Comparison of ENCODE assay signal across 29 cellular contexts in the genomic region with DNA sequence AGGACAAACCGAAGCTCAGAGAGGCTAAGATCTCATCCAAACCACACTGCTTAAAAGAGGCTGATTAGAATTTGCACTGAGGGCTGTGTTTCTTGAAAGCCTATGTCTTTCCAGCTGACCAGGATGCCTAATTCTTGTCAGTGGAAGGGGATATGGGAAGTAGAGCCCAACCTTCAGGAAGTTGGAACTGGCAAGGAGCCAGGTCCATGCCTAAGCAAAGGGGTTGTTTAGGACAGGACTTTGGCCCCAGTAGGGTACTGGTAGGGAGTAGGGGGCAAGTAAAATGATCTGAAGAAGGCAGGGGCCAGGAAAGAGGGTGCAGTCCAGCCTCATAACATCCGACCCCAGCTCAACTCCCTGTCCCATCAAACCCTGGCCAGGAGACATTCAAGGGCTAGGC.
DNase-seq lines count a peak whose midpoint lies in the region; ATAC-seq, FAIRE-seq and TF ChIP-seq lines count a peak whose summit lies in the region.
"Had no signal": no experiment of that assay in that cellular context is flagged by ENCODE, and none has a peak within 500 bp of the region (broad histone marks: within the 10 kb centered on the region; RNA-seq: fewer than 3 reads in every experiment).

No MANE protein-coding gene starts in this region.

- no peaks in the 10 kb centered on the region for H3K27me3 ChIP-seq in K562 (ENCODE audit: control insufficient read depth in 2 of 2, insufficient read depth in 2 of 2, low read length in 2 of 2)
- H3K27me3 ChIP-seq: BE2C, BLaER1 had no signal

- no peak for FAIRE-seq in K562 (lab: Jason Lieb, UNC)
- FAIRE-seq: A204.1, GM12878, GM12892, GM18507 had no signal

- H3K9me1 ChIP-seq in K562 (ENCODE audit: control insufficient read depth, insufficient read depth, low read length) = no peaks in the 10 kb centered on the region

- H3K4me1 ChIP-seq in K562 (replicated peaks in 1 of 2; ENCODE audit: control insufficient read depth in 2 of 2, insufficient read depth in 2 of 2, low read length in 2 of 2) = no peaks in the 10 kb centered on the region
- H3K4me1 ChIP-seq: BE2C, BLaER1 had no signal

- no peak overlapping the region for H3K9ac ChIP-seq in K562 (ENCODE audit: insufficient read depth in 1 of 2, low read depth in 2 of 2, low read length in 2 of 2)
- H3K9ac ChIP-seq: BLaER1 had no signal

- CTCF ChIA-PET in K562 (lab: Yijun Ruan, JAX; ENCODE audit: low intra/inter-chr PET ratio) = no interaction called here

- H3K79me2 ChIP-seq in K562 (ENCODE audit: control insufficient read depth, insufficient read depth, low read length) = no peaks in the 10 kb centered on the region

- TF ChIP-seq RAD21 in K562 (CRISPR knock-in tag; conservative IDR thresholded peaks at IDR 0.05 in 1 of 2, IDR thresholded peaks at IDR 0.05 in 1 of 2) = no peak

- WGBS in K562 (ENCODE audit: insufficient coverage, low coverage, missing lambda C conversion rate) = 0% methylated on average over 2 of the region's 2 CpGs

- DNase-seq in K562 (ENCODE audit: extremely low read depth in 1 of 4, low spot score in 3 of 4) = no peak
- DNase-seq in osteocyte (ENCODE audit: extremely low spot score, unreplicated experiment) = peak; percentile 68
- DNase-seq in type B pancreatic cell (ENCODE audit: extremely low spot score, unreplicated experiment) = no peak
- DNase-seq in NOMO-1 treated with dmso at 0.1 percent for 144 hours (lab: John Stamatoyannopoulos, UW; ENCODE audit: unreplicated experiment) = no peak
- DNase-seq in stimulated activated CD4-positive, alpha-beta T cell treated with anti-CD3 and anti-CD28 coated beads, Interleukin-4, amount 100 ng/mL, for 4 hours = no peak
- DNase-seq: 8988T; ACHN; BE2C; C1 segment of cervical spinal cord; CD4-positive, alpha-beta memory T cell; CD4-positive, CD25-positive, alpha-beta regulatory T cell; CD8-positive, alpha-beta memory T cell; COR-L47; DMS 273 treated with DMSO at 0.1 percent for 48 hours; DMS153; DMS53; DMS79; DND-41; EL; GDM1 had no signal

- H3K27me3 Mint-ChIP-seq in nephron (ENCODE audit: low read depth) = no peaks in the 10 kb centered on the region
- H3K27me3 Mint-ChIP-seq in osteocyte (ENCODE audit: unreplicated experiment) = no peaks in the 10 kb centered on the region
- peaks cover 4% of the 10 kb centered on the region for H3K27me3 Mint-ChIP-seq in type B pancreatic cell

- H3K36me3 ChIP-seq in K562 (ENCODE audit: control insufficient read depth, insufficient read depth, low read length) = no peaks in the 10 kb centered on the region
- H3K36me3 ChIP-seq: BE2C, BLaER1 had no signal

- intact Hi-C loops in K562 (cut with micrococcal nuclease) = no loop called here

- TF ChIP-seq POLR2A in K562 (conservative IDR thresholded peaks at IDR 0.05) = no peak

- no peak overlapping the region for H3K4me2 ChIP-seq in K562 (ENCODE audit: insufficient read depth, low read length)
- H3K4me2 ChIP-seq: BLaER1 had no signal

- H3K27ac ChIP-seq in K562 (ENCODE audit: extremely low read depth, low read depth, low read length) = no peak overlapping the region
- H3K27ac ChIP-seq: BLaER1 had no signal

- H3K4me3 ChIP-seq in K562 = no peak overlapping the region
- H3K4me3 ChIP-seq: BLaER1, GM12878 had no signal

- H3K9me3 Mint-ChIP-seq in nephron (peaks cover 4% of the 10 kb centered on the region), osteocyte (ENCODE audit: unreplicated experiment) (no peaks in the 10 kb centered on the region), type B pancreatic cell (peaks cover 7% of the 10 kb centered on the region)
- H3K9me3 Mint-ChIP-seq: CD8-positive, alpha-beta memory T cell had no signal

- H3K4me3 Mint-ChIP-seq in nephron = no peak overlapping the region
- no peak overlapping the region for H3K4me3 Mint-ChIP-seq in osteocyte (ENCODE audit: unreplicated experiment)
- no peak overlapping the region for H3K4me3 Mint-ChIP-seq in type B pancreatic cell
- H3K4me3 Mint-ChIP-seq: CD14-positive monocyte; CD4-positive, alpha-beta memory T cell; CD4-positive, CD25-positive, alpha-beta regulatory T cell; CD8-positive, alpha-beta memory T cell had no signal

- peaks cover 20% of the 10 kb centered on the region for H3K4me1 Mint-ChIP-seq in nephron
- peaks cover 7% of the 10 kb centered on the region for H3K4me1 Mint-ChIP-seq in osteocyte (ENCODE audit: unreplicated experiment)
- peaks cover 18% of the 10 kb centered on the region for H3K4me1 Mint-ChIP-seq in type B pancreatic cell (ENCODE audit: unreplicated experiment)
- H3K4me1 Mint-ChIP-seq: CD14-positive monocyte; CD4-positive, alpha-beta memory T cell; CD4-positive, CD25-positive, alpha-beta regulatory T cell; CD8-positive, alpha-beta memory T cell had no signal

- H4K20me1 ChIP-seq in K562 (replicated peaks; ENCODE audit: control insufficient read depth, insufficient read depth, low read length) = no peaks in the 10 kb centered on the region
- H4K20me1 ChIP-seq: BLaER1 had no signal

- POLR2A ChIA-PET in K562 (lab: Yijun Ruan, JAX) = no interaction called here

- no peak for TF ChIP-seq EP300 in K562 (IDR thresholded peaks at IDR 0.05; ENCODE audit: low read length)

- no peak overlapping the region for H2AFZ ChIP-seq in K562 (ENCODE audit: low read depth, low read length)

- ATAC-seq in K562 (no peak), GM19397 (IDR thresholded peaks at IDR 0.05; ENCODE audit: unreplicated experiment) (no peak), HG03521 (IDR thresholded peaks at IDR 0.05; ENCODE audit: unreplicated experiment) (no peak)
- ATAC-seq: GM12878 had no signal

- H3K36me3 Mint-ChIP-seq in nephron (ENCODE audit: low read depth) (no peaks in the 10 kb centered on the region), osteocyte (ENCODE audit: unreplicated experiment) (no peaks in the 10 kb centered on the region), type B pancreatic cell (peaks cover 6% of the 10 kb centered on the region)
- H3K36me3 Mint-ChIP-seq: CD14-positive monocyte; CD4-positive, alpha-beta memory T cell; CD4-positive, CD25-positive, alpha-beta regulatory T cell; CD8-positive, alpha-beta memory T cell had no signal

- in situ Hi-C loops in K562 (cut with MboI) = no loop called here

- TF ChIP-seq CTCF in K562 (IDR thresholded peaks at IDR 0.05 in 2 of 3, conservative IDR thresholded peaks at IDR 0.05 in 1 of 3; ENCODE audit: insufficient read depth in 2 of 3, low read depth in 1 of 3, low read length in 3 of 3) = no peak
- no peak for TF ChIP-seq CTCF in nephron (IDR thresholded peaks at IDR 0.05; ENCODE audit: unreplicated experiment in 3 of 3)
- no peak for TF ChIP-seq CTCF in osteocyte (IDR thresholded peaks at IDR 0.05)
- TF ChIP-seq CTCF in type B pancreatic cell (conservative IDR thresholded peaks at IDR 0.05) = no peak

- no TSS peak for BruUV-seq in K562 (replicated peaks; lab: Mats Ljungman, UMichigan)

- no peaks in the 10 kb centered on the region for H3K9me3 ChIP-seq in K562 (replicated peaks; ENCODE audit: control insufficient read depth, insufficient read depth, low read depth, low read length)
- H3K9me3 ChIP-seq: BE2C had no signal

- peak overlapping the region in 2 of 3 experiments; percentile 19 to 54 for H3K27ac Mint-ChIP-seq in nephron
- H3K27ac Mint-ChIP-seq in osteocyte (ENCODE audit: unreplicated experiment) = no peak overlapping the region
- peak overlapping the region; percentile 24 for H3K27ac Mint-ChIP-seq in type B pancreatic cell
- H3K27ac Mint-ChIP-seq: CD4-positive, alpha-beta memory T cell; CD4-positive, CD25-positive, alpha-beta regulatory T cell; CD8-positive, alpha-beta memory T cell had no signal

TF ChIP-seq in K562, 482 proteins besides CTCF, POLR2A, EP300 and RAD21:
- TF ChIP-seq NFIC (IDR thresholded peaks at IDR 0.05) (peak; percentile 59), TBL1XR1 (IDR thresholded peaks at IDR 0.05; ENCODE audit: low read length in 2 of 2) (no peak)
